In the genomic region with DNA sequence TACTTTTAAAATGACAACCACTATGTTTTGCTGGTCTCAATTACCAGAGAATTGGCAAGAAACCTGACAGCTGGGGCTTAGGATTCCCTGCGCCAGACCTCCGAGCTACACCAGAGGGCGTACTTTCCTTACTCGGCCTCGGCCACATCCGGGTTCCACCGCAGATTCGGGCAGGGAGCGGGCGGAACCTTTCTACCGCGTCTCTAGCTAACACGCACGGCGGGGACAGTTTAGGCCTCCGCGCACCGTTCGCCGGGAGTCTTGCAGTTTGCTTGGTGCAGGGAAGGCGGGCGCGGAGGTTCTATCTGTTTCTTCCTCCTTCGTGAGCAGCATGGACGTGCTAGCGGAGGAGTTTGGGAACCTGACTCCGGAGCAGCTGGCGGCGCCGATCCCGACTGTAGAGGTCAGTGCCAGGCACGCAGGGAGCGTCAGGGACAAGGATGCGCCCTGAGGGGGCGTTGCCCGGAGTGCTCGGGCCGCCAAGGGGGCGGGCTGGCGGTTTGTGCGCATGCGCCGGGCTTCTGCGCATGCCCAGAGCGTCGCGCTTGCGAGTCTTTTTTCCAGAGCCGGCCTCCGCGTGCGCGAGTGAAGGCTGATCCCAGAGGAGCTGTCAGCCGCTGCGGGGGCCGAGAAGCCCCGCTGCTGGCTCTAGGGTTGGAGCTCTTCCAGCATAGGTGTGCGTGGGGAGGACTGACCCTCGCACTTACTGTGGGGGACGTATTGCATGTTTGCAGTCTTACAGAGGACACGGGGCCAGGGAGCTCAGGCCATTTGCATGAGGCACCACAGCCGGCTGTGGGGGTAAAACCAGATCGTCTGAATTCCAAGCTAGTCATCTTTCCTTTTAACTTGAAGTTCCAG, we compare ENCODE assay signal across 1 cellular context.
A peak's percentile ranks its signal among the peaks of the same experiment; 100 is the strongest.
TF ChIP-seq lines count a peak whose summit lies in the region.

A gene (plus strand): TSS at position 200 of the 861 bp plus-strand sequence. CDS start 132 bp downstream, at position 332.

TF ChIP-seq in HEK293, 187 proteins besides CTCF, POLR2A, EP300 and RAD21 (continued from another document):
- peak; percentile 69; the same call in 1 of the 2 replicates for TF ChIP-seq OVOL3 (tag by site-specific recombination; IDR thresholded peaks at IDR 0.05)
- TF ChIP-seq ZNF747 (tag by site-specific recombination; IDR thresholded peaks at IDR 0.05) = no peak
- TF ChIP-seq, protein P1, sequence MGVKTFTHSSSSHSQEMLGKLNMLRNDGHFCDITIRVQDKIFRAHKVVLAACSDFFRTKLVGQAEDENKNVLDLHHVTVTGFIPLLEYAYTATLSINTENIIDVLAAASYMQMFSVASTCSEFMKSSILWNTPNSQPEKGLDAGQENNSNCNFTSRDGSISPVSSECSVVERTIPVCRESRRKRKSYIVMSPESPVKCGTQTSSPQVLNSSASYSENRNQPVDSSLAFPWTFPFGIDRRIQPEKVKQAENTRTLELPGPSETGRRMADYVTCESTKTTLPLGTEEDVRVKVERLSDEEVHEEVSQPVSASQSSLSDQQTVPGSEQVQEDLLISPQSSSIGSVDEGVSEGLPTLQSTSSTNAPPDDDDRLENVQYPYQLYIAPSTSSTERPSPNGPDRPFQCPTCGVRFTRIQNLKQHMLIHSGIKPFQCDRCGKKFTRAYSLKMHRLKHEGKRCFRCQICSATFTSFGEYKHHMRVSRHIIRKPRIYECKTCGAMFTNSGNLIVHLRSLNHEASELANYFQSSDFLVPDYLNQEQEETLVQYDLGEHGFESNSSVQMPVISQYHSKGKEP (tag by site-specific recombination; IDR thresholded peaks at IDR 0.05) = peak; percentile 44; the same call in 1 of the 2 replicates
- TF ChIP-seq, protein P2, sequence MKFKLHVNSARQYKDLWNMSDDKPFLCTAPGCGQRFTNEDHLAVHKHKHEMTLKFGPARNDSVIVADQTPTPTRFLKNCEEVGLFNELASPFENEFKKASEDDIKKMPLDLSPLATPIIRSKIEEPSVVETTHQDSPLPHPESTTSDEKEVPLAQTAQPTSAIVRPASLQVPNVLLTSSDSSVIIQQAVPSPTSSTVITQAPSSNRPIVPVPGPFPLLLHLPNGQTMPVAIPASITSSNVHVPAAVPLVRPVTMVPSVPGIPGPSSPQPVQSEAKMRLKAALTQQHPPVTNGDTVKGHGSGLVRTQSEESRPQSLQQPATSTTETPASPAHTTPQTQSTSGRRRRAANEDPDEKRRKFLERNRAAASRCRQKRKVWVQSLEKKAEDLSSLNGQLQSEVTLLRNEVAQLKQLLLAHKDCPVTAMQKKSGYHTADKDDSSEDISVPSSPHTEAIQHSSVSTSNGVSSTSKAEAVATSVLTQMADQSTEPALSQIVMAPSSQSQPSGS (tag by site-specific recombination; IDR thresholded peaks at IDR 0.05; ENCODE audit: low read depth) = no peak
- TF ChIP-seq ZNF114 (tag by site-specific recombination; IDR thresholded peaks at IDR 0.05) = no peak
- TF ChIP-seq, protein P3, sequence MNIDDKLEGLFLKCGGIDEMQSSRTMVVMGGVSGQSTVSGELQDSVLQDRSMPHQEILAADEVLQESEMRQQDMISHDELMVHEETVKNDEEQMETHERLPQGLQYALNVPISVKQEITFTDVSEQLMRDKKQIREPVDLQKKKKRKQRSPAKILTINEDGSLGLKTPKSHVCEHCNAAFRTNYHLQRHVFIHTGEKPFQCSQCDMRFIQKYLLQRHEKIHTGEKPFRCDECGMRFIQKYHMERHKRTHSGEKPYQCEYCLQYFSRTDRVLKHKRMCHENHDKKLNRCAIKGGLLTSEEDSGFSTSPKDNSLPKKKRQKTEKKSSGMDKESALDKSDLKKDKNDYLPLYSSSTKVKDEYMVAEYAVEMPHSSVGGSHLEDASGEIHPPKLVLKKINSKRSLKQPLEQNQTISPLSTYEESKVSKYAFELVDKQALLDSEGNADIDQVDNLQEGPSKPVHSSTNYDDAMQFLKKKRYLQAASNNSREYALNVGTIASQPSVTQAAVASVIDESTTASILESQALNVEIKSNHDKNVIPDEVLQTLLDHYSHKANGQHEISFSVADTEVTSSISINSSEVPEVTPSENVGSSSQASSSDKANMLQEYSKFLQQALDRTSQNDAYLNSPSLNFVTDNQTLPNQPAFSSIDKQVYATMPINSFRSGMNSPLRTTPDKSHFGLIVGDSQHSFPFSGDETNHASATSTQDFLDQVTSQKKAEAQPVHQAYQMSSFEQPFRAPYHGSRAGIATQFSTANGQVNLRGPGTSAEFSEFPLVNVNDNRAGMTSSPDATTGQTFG (tag by site-specific recombination; IDR thresholded peaks at IDR 0.05; ENCODE audit: borderline replicate concordance) = no peak
- TF ChIP-seq ZIC2 (tag by site-specific recombination; IDR thresholded peaks at IDR 0.05) = peak; percentile 63; the same call in 1 of the 2 replicates
- peak; percentile 100 for TF ChIP-seq KLF16 (tag by site-specific recombination; IDR thresholded peaks at IDR 0.05)
- TF ChIP-seq ZNF501 (tag by site-specific recombination; IDR thresholded peaks at IDR 0.05) = peak; percentile 100
- TF ChIP-seq SP7 (tag by site-specific recombination; IDR thresholded peaks at IDR 0.05) = peak; percentile 96
- peak; percentile 94 for TF ChIP-seq ZNF335 (tag by site-specific recombination; conservative IDR thresholded peaks at IDR 0.05)
- TF ChIP-seq ZNF555 (tag by site-specific recombination; conservative IDR thresholded peaks at IDR 0.05) = no peak
- no peak for TF ChIP-seq ZNF175 (tag by site-specific recombination; IDR thresholded peaks at IDR 0.05)
- TF ChIP-seq, protein P4, sequence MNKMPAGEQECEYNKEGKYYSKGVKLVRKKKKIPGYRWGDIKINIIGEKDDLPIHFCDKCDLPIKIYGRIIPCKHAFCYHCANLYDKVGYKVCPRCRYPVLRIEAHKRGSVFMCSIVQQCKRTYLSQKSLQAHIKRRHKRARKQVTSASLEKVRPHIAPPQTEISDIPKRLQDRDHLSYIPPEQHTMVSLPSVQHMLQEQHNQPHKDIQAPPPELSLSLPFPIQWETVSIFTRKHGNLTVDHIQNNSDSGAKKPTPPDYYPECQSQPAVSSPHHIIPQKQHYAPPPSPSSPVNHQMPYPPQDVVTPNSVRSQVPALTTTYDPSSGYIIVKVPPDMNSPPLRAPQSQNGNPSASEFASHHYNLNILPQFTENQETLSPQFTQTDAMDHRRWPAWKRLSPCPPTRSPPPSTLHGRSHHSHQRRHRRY (tag by site-specific recombination; IDR thresholded peaks at IDR 0.05) = no peak
- TF ChIP-seq, protein P5, sequence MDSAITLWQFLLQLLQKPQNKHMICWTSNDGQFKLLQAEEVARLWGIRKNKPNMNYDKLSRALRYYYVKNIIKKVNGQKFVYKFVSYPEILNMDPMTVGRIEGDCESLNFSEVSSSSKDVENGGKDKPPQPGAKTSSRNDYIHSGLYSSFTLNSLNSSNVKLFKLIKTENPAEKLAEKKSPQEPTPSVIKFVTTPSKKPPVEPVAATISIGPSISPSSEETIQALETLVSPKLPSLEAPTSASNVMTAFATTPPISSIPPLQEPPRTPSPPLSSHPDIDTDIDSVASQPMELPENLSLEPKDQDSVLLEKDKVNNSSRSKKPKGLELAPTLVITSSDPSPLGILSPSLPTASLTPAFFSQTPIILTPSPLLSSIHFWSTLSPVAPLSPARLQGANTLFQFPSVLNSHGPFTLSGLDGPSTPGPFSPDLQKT (IDR thresholded peaks at IDR 0.05; ENCODE audit: borderline replicate concordance, low read depth, low read length) = no peak
- TF ChIP-seq ZBTB48 (tag by site-specific recombination; IDR thresholded peaks at IDR 0.05) = peak; percentile 99
- no peak for TF ChIP-seq ZNF132 (tag by site-specific recombination; IDR thresholded peaks at IDR 0.05; ENCODE audit: borderline replicate concordance)
- TF ChIP-seq ZBTB7A (tag by site-specific recombination; IDR thresholded peaks at IDR 0.05; ENCODE audit: low read depth) = peak; percentile 65; the same call in 1 of the 2 replicates
- peak; percentile 93 for TF ChIP-seq ZNF394 (tag by site-specific recombination; IDR thresholded peaks at IDR 0.05; ENCODE audit: borderline replicate concordance)
